ENCODE assay signal across 32 cellular contexts in genomic region chr14:78070344-78070743, GRCh38.
"Had no signal": no experiment of that assay in that cellular context is flagged by ENCODE, and none has a peak within 500 bp of the region (broad histone marks: within the 10 kb centered on the region; RNA-seq: fewer than 3 reads in every experiment).

No MANE protein-coding gene starts in this region.

- DNase-seq: Kasumi-1, MG63, NCI-H1048, NCI-H1092 treated with DMSO at 0.1 percent for 48 hours, NCI-H1105 treated with DMSO at 0.1 percent for 48 hours, NCI-H1417, NCI-H1436, NCI-H146, NCI-H1694, NCI-H187, NCI-H1930, NCI-H2029 treated with DMSO at 0.1 percent for 48 hours, NCI-H2081 treated with DMSO at 0.1 percent for 48 hours, NCI-H2107, NCI-H2171, NCI-H226, NCI-H446 treated with DMSO at 0.1 percent for 48 hours, NCI-H510A, NCI-H524, NCI-H526, NCI-H748 treated with DMSO at 0.1 percent for 48 hours, NCI-H82, PC-9, SHP77, SIG-M5, SJCRH30 had no signal

- H3K9me3 ChIP-seq: MG63, SJCRH30 had no signal

- H3K4me2 ChIP-seq: PC-9 had no signal

- H2AFZ ChIP-seq: PC-9 had no signal

- ATAC-seq: Panc1, Right ventricle myocardium inferior, SK-N-SH treated with all-trans-retinoic acid at 6 μM for 48 hours had no signal

- H3K36me3 ChIP-seq: MG63, SJCRH30 had no signal

- H3K4me1 ChIP-seq: SJCRH30 had no signal

- H3K4me3 ChIP-seq: MG63, PC-9, SJCRH30, SK-N-MC had no signal

- FAIRE-seq: RCC 7860 had no signal

- H3K27me3 ChIP-seq: MG63, SJCRH30 had no signal

- H3K27ac ChIP-seq: PC-9, RWPE1, SJCRH30, SK-N-MC had no signal
